1 cellular context compared by ENCODE assay signal in the genomic region with DNA sequence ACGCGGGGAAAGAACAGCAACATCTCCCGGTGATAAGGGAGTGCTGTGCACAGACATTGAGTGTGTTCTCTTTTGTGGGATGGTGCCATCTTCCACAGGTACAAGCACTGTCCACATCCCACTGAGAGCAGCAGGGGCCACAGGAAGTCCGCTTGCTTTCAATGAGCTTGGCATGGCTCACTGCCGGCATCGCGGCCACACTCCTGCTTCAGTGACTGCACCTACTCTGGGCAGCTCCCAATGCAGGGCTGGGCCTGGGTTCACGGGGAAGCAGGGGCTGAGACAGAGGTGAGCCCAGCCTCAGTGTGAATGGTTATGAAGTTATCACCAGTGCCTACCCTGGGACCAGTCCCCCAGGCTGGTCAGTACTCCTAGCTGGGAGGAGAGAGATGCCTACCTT.
TF ChIP-seq lines count a peak whose summit lies in the region.

No MANE protein-coding gene starts in this region.

TF ChIP-seq in HepG2, 621 proteins besides CTCF, POLR2A, EP300 and RAD21 (continued from another document):
- TF ChIP-seq SMAD9 (CRISPR knock-in tag; IDR thresholded peaks at IDR 0.05) (no peak), ARNT2 (CRISPR knock-in tag; IDR thresholded peaks at IDR 0.05; ENCODE audit: low read depth) (no peak), ZNF33B (CRISPR knock-in tag; IDR thresholded peaks at IDR 0.05) (no peak), ZNF589 (CRISPR knock-in tag; conservative IDR thresholded peaks at IDR 0.05) (no peak), SOX5 (CRISPR knock-in tag; IDR thresholded peaks at IDR 0.05; ENCODE audit: borderline replicate concordance) (no peak)
